1 cellular context compared by ENCODE assay signal in the genomic region with DNA sequence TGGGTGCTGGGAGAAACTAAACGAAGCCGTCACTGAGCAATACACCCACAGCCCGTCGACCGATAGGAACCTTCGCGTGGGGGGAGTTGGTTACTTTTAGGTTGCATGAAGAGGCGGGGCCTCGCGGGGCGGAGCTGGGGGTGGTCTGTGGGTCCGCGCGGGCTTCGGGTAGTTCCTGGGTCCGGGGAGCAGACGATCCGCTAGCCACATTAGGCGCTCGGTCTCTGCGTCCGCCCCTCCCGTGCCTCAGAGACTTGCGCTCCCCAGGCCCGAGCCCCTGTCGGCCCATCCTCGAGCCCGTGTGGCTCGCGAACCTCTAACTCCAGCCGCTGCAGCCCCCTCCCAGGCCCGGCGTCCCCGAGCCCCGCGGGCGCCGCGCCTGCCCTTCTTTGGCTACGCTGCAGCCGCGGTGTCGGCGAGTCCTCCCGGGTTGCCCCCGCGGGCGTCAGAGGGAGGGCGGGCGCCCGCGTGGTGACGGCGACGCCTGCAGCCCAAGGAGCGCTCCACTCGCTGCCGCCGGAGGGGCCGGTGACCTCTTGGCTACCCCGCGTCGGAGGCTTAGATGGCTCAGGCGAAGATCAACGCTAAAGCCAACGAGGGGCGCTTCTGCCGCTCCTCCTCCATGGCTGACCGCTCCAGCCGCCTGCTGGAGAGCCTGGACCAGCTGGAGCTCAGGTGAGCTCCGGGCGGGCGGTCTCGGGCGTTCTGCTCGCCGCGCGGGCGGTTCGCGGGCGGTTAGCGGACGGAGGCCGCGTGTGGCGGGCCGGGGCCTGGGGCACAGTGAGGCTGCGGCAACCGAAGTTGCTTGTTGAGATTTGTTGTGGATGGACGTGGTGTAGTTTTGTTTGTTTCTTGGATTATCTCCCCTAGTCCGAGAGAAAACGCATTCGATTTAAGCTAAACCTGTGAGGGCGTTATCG.
TF ChIP-seq lines count a peak whose summit lies in the region.

Gene BAG2, plus strand, starts transcription at position 191 of the 920 bp plus-strand sequence. Its CDS starts 372 bp downstream, at position 563.

TF ChIP-seq in HepG2, 621 proteins besides CTCF, POLR2A, EP300 and RAD21 (continued from another document and continues in another):
- TF ChIP-seq, protein P1, sequence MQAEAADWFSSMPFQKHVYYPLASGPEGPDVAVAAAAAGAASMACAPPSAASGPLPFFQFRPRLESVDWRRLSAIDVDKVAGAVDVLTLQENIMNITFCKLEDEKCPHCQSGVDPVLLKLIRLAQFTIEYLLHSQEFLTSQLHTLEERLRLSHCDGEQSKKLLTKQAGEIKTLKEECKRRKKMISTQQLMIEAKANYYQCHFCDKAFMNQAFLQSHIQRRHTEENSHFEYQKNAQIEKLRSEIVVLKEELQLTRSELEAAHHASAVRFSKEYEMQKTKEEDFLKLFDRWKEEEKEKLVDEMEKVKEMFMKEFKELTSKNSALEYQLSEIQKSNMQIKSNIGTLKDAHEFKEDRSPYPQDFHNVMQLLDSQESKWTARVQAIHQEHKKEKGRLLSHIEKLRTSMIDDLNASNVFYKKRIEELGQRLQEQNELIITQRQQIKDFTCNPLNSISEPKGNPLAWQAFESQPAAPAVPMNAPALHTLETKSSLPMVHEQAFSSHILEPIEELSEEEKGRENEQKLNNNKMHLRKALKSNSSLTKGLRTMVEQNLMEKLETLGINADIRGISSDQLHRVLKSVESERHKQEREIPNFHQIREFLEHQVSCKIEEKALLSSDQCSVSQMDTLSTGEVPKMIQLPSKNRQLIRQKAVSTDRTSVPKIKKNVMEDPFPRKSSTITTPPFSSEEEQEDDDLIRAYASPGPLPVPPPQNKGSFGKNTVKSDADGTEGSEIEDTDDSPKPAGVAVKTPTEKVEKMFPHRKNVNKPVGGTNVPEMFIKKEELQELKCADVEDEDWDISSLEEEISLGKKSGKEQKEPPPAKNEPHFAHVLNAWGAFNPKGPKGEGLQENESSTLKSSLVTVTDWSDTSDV (CRISPR knock-in tag; IDR thresholded peaks at IDR 0.05): no peak
- TF ChIP-seq, protein P2, sequence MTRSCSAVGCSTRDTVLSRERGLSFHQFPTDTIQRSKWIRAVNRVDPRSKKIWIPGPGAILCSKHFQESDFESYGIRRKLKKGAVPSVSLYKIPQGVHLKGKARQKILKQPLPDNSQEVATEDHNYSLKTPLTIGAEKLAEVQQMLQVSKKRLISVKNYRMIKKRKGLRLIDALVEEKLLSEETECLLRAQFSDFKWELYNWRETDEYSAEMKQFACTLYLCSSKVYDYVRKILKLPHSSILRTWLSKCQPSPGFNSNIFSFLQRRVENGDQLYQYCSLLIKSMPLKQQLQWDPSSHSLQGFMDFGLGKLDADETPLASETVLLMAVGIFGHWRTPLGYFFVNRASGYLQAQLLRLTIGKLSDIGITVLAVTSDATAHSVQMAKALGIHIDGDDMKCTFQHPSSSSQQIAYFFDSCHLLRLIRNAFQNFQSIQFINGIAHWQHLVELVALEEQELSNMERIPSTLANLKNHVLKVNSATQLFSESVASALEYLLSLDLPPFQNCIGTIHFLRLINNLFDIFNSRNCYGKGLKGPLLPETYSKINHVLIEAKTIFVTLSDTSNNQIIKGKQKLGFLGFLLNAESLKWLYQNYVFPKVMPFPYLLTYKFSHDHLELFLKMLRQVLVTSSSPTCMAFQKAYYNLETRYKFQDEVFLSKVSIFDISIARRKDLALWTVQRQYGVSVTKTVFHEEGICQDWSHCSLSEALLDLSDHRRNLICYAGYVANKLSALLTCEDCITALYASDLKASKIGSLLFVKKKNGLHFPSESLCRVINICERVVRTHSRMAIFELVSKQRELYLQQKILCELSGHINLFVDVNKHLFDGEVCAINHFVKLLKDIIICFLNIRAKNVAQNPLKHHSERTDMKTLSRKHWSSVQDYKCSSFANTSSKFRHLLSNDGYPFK (CRISPR knock-in tag; IDR thresholded peaks at IDR 0.05; ENCODE audit: borderline replicate concordance): peak; percentile 46; the same call in 1 of the 2 replicates
- TF ChIP-seq YEATS4 (CRISPR knock-in tag; IDR thresholded peaks at IDR 0.05; ENCODE audit: borderline replicate concordance): peak; percentile 98
- TF ChIP-seq ZNF660 (CRISPR knock-in tag; IDR thresholded peaks at IDR 0.05; ENCODE audit: borderline replicate concordance, low read depth): no peak
- no peak for TF ChIP-seq MYNN (CRISPR knock-in tag; IDR thresholded peaks at IDR 0.05; ENCODE audit: low read depth)
- peak; percentile 24; the same call in 1 of the 2 replicates for TF ChIP-seq CEBPG (CRISPR knock-in tag; IDR thresholded peaks at IDR 0.05)
- TF ChIP-seq, protein P3, sequence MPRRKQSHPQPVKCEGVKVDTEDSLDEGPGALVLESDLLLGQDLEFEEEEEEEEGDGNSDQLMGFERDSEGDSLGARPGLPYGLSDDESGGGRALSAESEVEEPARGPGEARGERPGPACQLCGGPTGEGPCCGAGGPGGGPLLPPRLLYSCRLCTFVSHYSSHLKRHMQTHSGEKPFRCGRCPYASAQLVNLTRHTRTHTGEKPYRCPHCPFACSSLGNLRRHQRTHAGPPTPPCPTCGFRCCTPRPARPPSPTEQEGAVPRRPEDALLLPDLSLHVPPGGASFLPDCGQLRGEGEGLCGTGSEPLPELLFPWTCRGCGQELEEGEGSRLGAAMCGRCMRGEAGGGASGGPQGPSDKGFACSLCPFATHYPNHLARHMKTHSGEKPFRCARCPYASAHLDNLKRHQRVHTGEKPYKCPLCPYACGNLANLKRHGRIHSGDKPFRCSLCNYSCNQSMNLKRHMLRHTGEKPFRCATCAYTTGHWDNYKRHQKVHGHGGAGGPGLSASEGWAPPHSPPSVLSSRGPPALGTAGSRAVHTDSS (CRISPR knock-in tag; conservative IDR thresholded peaks at IDR 0.05): 0 out of 2 replicates have a peak, but pooled peaks have one; percentile 68
- TF ChIP-seq HMG20B (CRISPR knock-in tag; conservative IDR thresholded peaks at IDR 0.05): no peak; the same call in 1 of the 2 replicates
- no peak for TF ChIP-seq ZNF775 (CRISPR knock-in tag; IDR thresholded peaks at IDR 0.05; ENCODE audit: borderline replicate concordance)
- peak; percentile 76; the same call in 1 of the 2 replicates for TF ChIP-seq ZBTB7B (CRISPR knock-in tag; IDR thresholded peaks at IDR 0.05)
- no peak; the same call in none of the 2 replicates for TF ChIP-seq FOXC1 (CRISPR knock-in tag; IDR thresholded peaks at IDR 0.05; ENCODE audit: borderline replicate concordance)
- peak; percentile 83; the same call in 1 of the 2 replicates for TF ChIP-seq ZNF749 (CRISPR knock-in tag; IDR thresholded peaks at IDR 0.05; ENCODE audit: borderline replicate concordance)
- TF ChIP-seq ZKSCAN1 (IDR thresholded peaks at IDR 0.05; ENCODE audit: low read length): no peak
- no peak for TF ChIP-seq ZFYVE20 (CRISPR knock-in tag; IDR thresholded peaks at IDR 0.05; ENCODE audit: borderline replicate concordance, low read depth)
- peak; percentile 89 for TF ChIP-seq SALL1 (CRISPR knock-in tag; IDR thresholded peaks at IDR 0.05)
- no peak for TF ChIP-seq MZF1 (CRISPR knock-in tag; IDR thresholded peaks at IDR 0.05; ENCODE audit: borderline replicate concordance)
- TF ChIP-seq ZSCAN21 (CRISPR knock-in tag; IDR thresholded peaks at IDR 0.05; ENCODE audit: borderline replicate concordance): peak; percentile 92
- no peak; the same call in 1 of the 2 replicates for TF ChIP-seq HMG20A (CRISPR knock-in tag; IDR thresholded peaks at IDR 0.05; ENCODE audit: borderline replicate concordance)
- TF ChIP-seq ZNF318 (CRISPR knock-in tag; IDR thresholded peaks at IDR 0.05): no peak
- TF ChIP-seq TP53 (CRISPR knock-in tag; conservative IDR thresholded peaks at IDR 0.05): peak; percentile 89
- TF ChIP-seq NR2F2 (IDR thresholded peaks at IDR 0.05; ENCODE audit: borderline replicate concordance, low read depth): no peak
- TF ChIP-seq MYC (CRISPR knock-in tag; IDR thresholded peaks at IDR 0.05; ENCODE audit: borderline replicate concordance): peak; percentile 96
- TF ChIP-seq, protein P4, sequence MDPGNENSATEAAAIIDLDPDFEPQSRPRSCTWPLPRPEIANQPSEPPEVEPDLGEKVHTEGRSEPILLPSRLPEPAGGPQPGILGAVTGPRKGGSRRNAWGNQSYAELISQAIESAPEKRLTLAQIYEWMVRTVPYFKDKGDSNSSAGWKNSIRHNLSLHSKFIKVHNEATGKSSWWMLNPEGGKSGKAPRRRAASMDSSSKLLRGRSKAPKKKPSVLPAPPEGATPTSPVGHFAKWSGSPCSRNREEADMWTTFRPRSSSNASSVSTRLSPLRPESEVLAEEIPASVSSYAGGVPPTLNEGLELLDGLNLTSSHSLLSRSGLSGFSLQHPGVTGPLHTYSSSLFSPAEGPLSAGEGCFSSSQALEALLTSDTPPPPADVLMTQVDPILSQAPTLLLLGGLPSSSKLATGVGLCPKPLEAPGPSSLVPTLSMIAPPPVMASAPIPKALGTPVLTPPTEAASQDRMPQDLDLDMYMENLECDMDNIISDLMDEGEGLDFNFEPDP (CRISPR knock-in tag; conservative IDR thresholded peaks at IDR 0.05): 0 out of 2 replicates have a peak, but pooled peaks have one; percentile 49
- 0 out of 2 replicates have a peak, but pooled peaks have one; percentile 8 for TF ChIP-seq FOSL1 (CRISPR knock-in tag; IDR thresholded peaks at IDR 0.05; ENCODE audit: borderline replicate concordance)
- peak; percentile 87; the same call in 1 of the 2 replicates for TF ChIP-seq AHR (CRISPR knock-in tag; IDR thresholded peaks at IDR 0.05)
- TF ChIP-seq GTF3A (CRISPR knock-in tag; conservative IDR thresholded peaks at IDR 0.05): no peak; the same call in 1 of the 2 replicates
- TF ChIP-seq NBN (conservative IDR thresholded peaks at IDR 0.05): no peak
- TF ChIP-seq TRIM22 (IDR thresholded peaks at IDR 0.05): no peak
- TF ChIP-seq, protein P5, sequence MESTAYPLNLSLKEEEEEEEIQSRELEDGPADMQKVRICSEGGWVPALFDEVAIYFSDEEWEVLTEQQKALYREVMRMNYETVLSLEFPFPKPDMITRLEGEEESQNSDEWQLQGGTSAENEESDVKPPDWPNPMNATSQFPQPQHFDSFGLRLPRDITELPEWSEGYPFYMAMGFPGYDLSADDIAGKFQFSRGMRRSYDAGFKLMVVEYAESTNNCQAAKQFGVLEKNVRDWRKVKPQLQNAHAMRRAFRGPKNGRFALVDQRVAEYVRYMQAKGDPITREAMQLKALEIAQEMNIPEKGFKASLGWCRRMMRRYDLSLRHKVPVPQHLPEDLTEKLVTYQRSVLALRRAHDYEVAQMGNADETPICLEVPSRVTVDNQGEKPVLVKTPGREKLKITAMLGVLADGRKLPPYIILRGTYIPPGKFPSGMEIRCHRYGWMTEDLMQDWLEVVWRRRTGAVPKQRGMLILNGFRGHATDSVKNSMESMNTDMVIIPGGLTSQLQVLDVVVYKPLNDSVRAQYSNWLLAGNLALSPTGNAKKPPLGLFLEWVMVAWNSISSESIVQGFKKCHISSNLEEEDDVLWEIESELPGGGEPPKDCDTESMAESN (CRISPR knock-in tag; conservative IDR thresholded peaks at IDR 0.05): peak; percentile 86; the same call in 1 of the 2 replicates
